ENCODE assay signal across 34 cellular contexts in the genomic region with DNA sequence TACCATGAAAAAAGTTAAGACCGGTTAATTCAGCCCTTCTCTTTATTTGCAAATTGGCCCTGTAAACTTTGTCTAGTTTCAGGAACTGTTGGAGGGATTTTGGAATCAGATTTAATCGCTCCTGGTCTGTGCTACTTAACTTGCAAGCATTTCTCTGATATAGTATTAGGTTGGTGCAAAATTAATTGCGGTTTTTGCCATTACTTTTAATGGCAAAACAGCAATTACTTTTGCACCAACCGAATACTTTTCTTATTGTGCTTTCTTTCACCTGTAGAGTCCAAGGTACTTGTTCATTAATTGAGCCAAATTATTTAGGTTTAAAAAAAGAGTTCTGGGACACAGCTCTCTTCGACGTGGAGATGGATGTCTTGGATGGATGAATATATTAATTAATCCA.
"Had no signal": no experiment of that assay in that cellular context is flagged by ENCODE, and none has a peak within 500 bp of the region (broad histone marks: within the 10 kb centered on the region; RNA-seq: fewer than 3 reads in every experiment).

No MANE protein-coding gene starts in this region.

- H3K4me3 Mint-ChIP-seq: activated CD4-positive, alpha-beta memory T cell treated with anti-CD3 and anti-CD28 coated beads, Interleukin-2, amount 10 ng/mL, durations not matched to agents 7 days and 5 days; activated CD8-positive, alpha-beta memory T cell treated with anti-CD3 and anti-CD28 coated beads, Interleukin-2, amount 10 ng/mL, durations not matched to agents 7 days and 5 days; activated naive CD8-positive, alpha-beta T cell treated with anti-CD3 and anti-CD28 coated beads for 36 hours; activated T-helper 17 cell treated with anti-CD3 and anti-CD28 coated beads, Interleukin-2, amount 50 U/mL, for 72 hours had no signal

- H3K9me3 ChIP-seq: Peyer's patch, SJSA1, SK-N-SH had no signal

- DNase-seq: activated CD4-positive, alpha-beta memory T cell treated with anti-CD3 and anti-CD28 coated beads, Interleukin-2, amount 10 ng/mL, durations not matched to agents 7 days and 5 days; activated CD4-positive, alpha-beta T cell treated with anti-CD3 and anti-CD28 coated beads for 1 hour; activated CD4-positive, alpha-beta T cell treated with anti-CD3 and anti-CD28 coated beads for 48 hours; activated CD4-positive, CD25-positive, alpha-beta regulatory T cell; activated CD8-positive, alpha-beta memory T cell treated with anti-CD3 and anti-CD28 coated beads for 24 hours; activated CD8-positive, alpha-beta memory T cell treated with anti-CD3 and anti-CD28 coated beads, Interleukin-2, amount 10 ng/mL, durations not matched to agents 7 days and 5 days; activated CD8-positive, alpha-beta memory T cell treated with anti-CD3 and anti-CD28 coated beads, Interleukin-2, amount 50 U/mL, for 48 hours; activated effector memory CD4-positive, alpha-beta T cell treated with anti-CD3 and anti-CD28 coated beads, Interleukin-2, amount 50 U/mL, for 16 hours; activated naive CD4-positive, alpha-beta T cell; activated naive CD4-positive, alpha-beta T cell treated with anti-CD3 and anti-CD28 coated beads, Interleukin-2, amount 50 U/mL, for 16 hours; activated naive CD8-positive, alpha-beta T cell treated with anti-CD3 and anti-CD28 coated beads for 36 hours; activated T-cell treated with anti-CD3 and anti-CD28 coated beads, Interleukin-2, amount 50 U/mL, for 48 hours; amniotic stem cell; aorta; brain microvascular endothelial cell; central memory CD4-positive, alpha-beta T cell; NCI-H1105; NCI-H1417 treated with DMSO at 0.1 percent for 48 hours; NCI-H1694; NCI-H2029; NCI-H510A; NCI-H526; NCI-H748 treated with DMSO at 0.1 percent for 48 hours; NK-92 treated with Interleukin-12 subunit alpha and Interleukin-12 subunit beta, amount 100 ng/mL, for 24 hours; PC-3; Peyer's patch; SHP77 treated with DMSO at 0.1 percent for 48 hours; SK-N-SH; T-helper 17 cell; T-helper 9 cell had no signal

- FAIRE-seq: colon had no signal

- H3K4me1 Mint-ChIP-seq: activated CD4-positive, alpha-beta memory T cell treated with anti-CD3 and anti-CD28 coated beads, Interleukin-2, amount 10 ng/mL, durations not matched to agents 7 days and 5 days; activated CD8-positive, alpha-beta memory T cell treated with anti-CD3 and anti-CD28 coated beads, Interleukin-2, amount 10 ng/mL, durations not matched to agents 7 days and 5 days; activated T-helper 17 cell treated with anti-CD3 and anti-CD28 coated beads, Interleukin-2, amount 50 U/mL, for 72 hours had no signal

- H3K4me1 ChIP-seq: SJSA1 had no signal

- ATAC-seq: activated CD8-positive, alpha-beta memory T cell treated with anti-CD3 and anti-CD28 coated beads, Interleukin-2, amount 10 ng/mL, durations not matched to agents 7 days and 5 days; activated T-helper 17 cell treated with anti-CD3 and anti-CD28 coated beads, Interleukin-2, amount 50 U/mL, for 72 hours; PC-3; T-helper 17 cell had no signal

- H3K9ac ChIP-seq: SK-N-SH had no signal

- H3K27me3 Mint-ChIP-seq: activated T-helper 17 cell treated with anti-CD3 and anti-CD28 coated beads, Interleukin-2, amount 50 U/mL, for 72 hours had no signal

- H3K9me3 Mint-ChIP-seq: activated CD4-positive, alpha-beta memory T cell treated with anti-CD3 and anti-CD28 coated beads, Interleukin-2, amount 10 ng/mL, durations not matched to agents 7 days and 5 days; activated naive CD8-positive, alpha-beta T cell treated with anti-CD3 and anti-CD28 coated beads for 36 hours; activated T-helper 17 cell treated with anti-CD3 and anti-CD28 coated beads, Interleukin-2, amount 50 U/mL, for 72 hours had no signal

- H3K27ac Mint-ChIP-seq: activated CD4-positive, alpha-beta memory T cell treated with anti-CD3 and anti-CD28 coated beads, Interleukin-2, amount 10 ng/mL, durations not matched to agents 7 days and 5 days; activated CD8-positive, alpha-beta memory T cell treated with anti-CD3 and anti-CD28 coated beads, Interleukin-2, amount 10 ng/mL, durations not matched to agents 7 days and 5 days; activated naive CD8-positive, alpha-beta T cell treated with anti-CD3 and anti-CD28 coated beads for 36 hours; activated T-helper 17 cell treated with anti-CD3 and anti-CD28 coated beads, Interleukin-2, amount 50 U/mL, for 72 hours; T-helper 17 cell had no signal

- H3K27me3 ChIP-seq: brain microvascular endothelial cell, Peyer's patch, SJSA1 had no signal

- H3K9me2 ChIP-seq: SK-N-SH had no signal

- H3K27ac ChIP-seq: brain microvascular endothelial cell, Peyer's patch, SJSA1, VCaP had no signal

- H3K4me3 ChIP-seq: Peyer's patch, SJSA1 had no signal

- H3K36me3 ChIP-seq: brain microvascular endothelial cell, Peyer's patch, SJSA1 had no signal

- H3K36me3 Mint-ChIP-seq: activated CD8-positive, alpha-beta memory T cell treated with anti-CD3 and anti-CD28 coated beads, Interleukin-2, amount 10 ng/mL, durations not matched to agents 7 days and 5 days; activated naive CD8-positive, alpha-beta T cell treated with anti-CD3 and anti-CD28 coated beads for 36 hours had no signal

- H3K4me2 ChIP-seq: SK-N-SH had no signal
